In the genomic region with DNA sequence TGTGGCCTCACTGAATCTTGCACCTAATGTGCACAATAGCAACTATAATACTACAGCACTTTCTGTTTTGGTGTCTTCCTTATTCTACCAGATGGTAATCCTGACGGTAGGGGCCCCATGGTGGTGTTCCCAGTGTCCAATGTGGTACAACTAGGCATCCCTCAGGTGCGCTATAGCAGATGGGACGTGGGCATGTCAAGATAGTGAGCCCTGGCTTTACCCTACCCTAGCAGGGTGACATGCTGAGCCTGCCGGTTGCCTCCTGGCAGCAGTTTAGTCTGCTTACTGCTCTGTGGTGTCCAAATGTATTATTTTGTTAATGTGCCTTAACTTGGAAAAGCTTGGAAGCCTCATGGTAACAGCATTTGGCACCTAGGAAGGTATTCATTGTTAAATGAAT, we compare ENCODE assay signal across 25 cellular contexts. TPM values are rescaled to one million over a fixed set of nuclear protein-coding genes. Genes with fewer than 3 reads are reported as not detected.
DNase-seq lines count a peak whose midpoint lies in the region; ATAC-seq and TF ChIP-seq lines count a peak whose summit lies in the region.
"Had no signal": no experiment of that assay in that cellular context is flagged by ENCODE, and none has a peak within 500 bp of the region (broad histone marks: within the 10 kb centered on the region; RNA-seq: fewer than 3 reads in every experiment).

No MANE protein-coding gene starts in this region.

- no peak for TF ChIP-seq EP300 in upper lobe of left lung (IDR thresholded peaks at IDR 0.05)

- no peak overlapping the region for H3K4me3 Mint-ChIP-seq in chondrocyte (ENCODE audit: unreplicated experiment)
- no peak overlapping the region for H3K4me3 Mint-ChIP-seq in CD4-positive, alpha-beta T cell
- H3K4me3 Mint-ChIP-seq in effector memory CD8-positive, alpha-beta T cell = no peak overlapping the region
- H3K4me3 Mint-ChIP-seq: activated CD4-positive, alpha-beta memory T cell treated with anti-CD3 and anti-CD28 coated beads, Interleukin-2, amount 10 ng/mL, durations not matched to agents 7 days and 5 days; activated naive CD4-positive, alpha-beta T cell treated with anti-CD3 and anti-CD28 coated beads for 36 hours; CD8-positive, alpha-beta memory T cell; T-helper 1 cell treated with Interleukin-12 subunit alpha and Interleukin-12 subunit beta and Interleukin-4 antibody, amounts not matched to agents 30 μg/mL and 1 μg/mL, for 36 hours; type B pancreatic cell had no signal

- H3K4me2 ChIP-seq in Karpas-422 (ENCODE audit: low read depth, low read length, poor library complexity, severe bottlenecking) = peak overlapping the region; percentile 40

- H3K9me3 ChIP-seq in Karpas-422 (ENCODE audit: low read length) (no peaks in the 10 kb centered on the region), upper lobe of left lung (no peaks in the 10 kb centered on the region)
- no peaks in the 10 kb centered on the region for H3K9me3 ChIP-seq in CD4-positive, alpha-beta T cell (ENCODE audit: control insufficient read depth, low read length)
- H3K9me3 ChIP-seq: colonic mucosa, pancreas had no signal

- intact Hi-C loops in posterior vena cava (cut with DNase I) = no loop called here
- intact Hi-C loops in CD4-positive, alpha-beta T cell (cut with DNase I, micrococcal nuclease) = no loop called here

- H3K9me2 ChIP-seq in Karpas-422 (replicated peaks; ENCODE audit: insufficient read depth, low read length) = no peaks in the 10 kb centered on the region

- TF ChIP-seq POLR2A in upper lobe of left lung (IDR thresholded peaks at IDR 0.05) = no peak

- peaks cover 29% of the 10 kb centered on the region for H3K4me1 Mint-ChIP-seq in chondrocyte (ENCODE audit: low read depth)
- H3K4me1 Mint-ChIP-seq in CD4-positive, alpha-beta T cell (ENCODE audit: low read depth) = peaks cover 34% of the 10 kb centered on the region
- peaks cover 34 to 46% of the 10 kb centered on the region in 2 donors for H3K4me1 Mint-ChIP-seq in effector memory CD8-positive, alpha-beta T cell (ENCODE audit: low read depth in 2 of 2)

- CTCF ChIA-PET in CD4-positive, alpha-beta T cell (lab: Charles Lee) = no interaction called here

- no peak for ATAC-seq in CD4-positive, alpha-beta T cell (ENCODE audit: poor library complexity)
- ATAC-seq in HG03135 (IDR thresholded peaks at IDR 0.05; ENCODE audit: unreplicated experiment) = no peak
- no peak for ATAC-seq in upper lobe of left lung (ENCODE audit: low FRiP score in 2 of 2)
- ATAC-seq in effector memory CD8-positive, alpha-beta T cell (replicated peaks) = no peak
- ATAC-seq: GM12878, PC-3 had no signal

- 82 to 92% methylated on average over 4 of the region's 4 CpGs for WGBS in upper lobe of left lung, 2 donors

- no peak overlapping the region for H3K4me3 ChIP-seq in Karpas-422 (ENCODE audit: low read length)
- H3K4me3 ChIP-seq in upper lobe of left lung = no peak overlapping the region
- H3K4me3 ChIP-seq: colonic mucosa, GM12878, GM23248, pancreas had no signal

- H3K9me3 Mint-ChIP-seq in chondrocyte (ENCODE audit: low read depth) = no peaks in the 10 kb centered on the region
- H3K9me3 Mint-ChIP-seq in CD4-positive, alpha-beta T cell = no peaks in the 10 kb centered on the region
- no peaks in the 10 kb centered on the region for H3K9me3 Mint-ChIP-seq in effector memory CD8-positive, alpha-beta T cell
- H3K9me3 Mint-ChIP-seq: activated CD4-positive, alpha-beta memory T cell treated with anti-CD3 and anti-CD28 coated beads, Interleukin-2, amount 10 ng/mL, durations not matched to agents 7 days and 5 days; activated naive CD4-positive, alpha-beta T cell treated with anti-CD3 and anti-CD28 coated beads for 36 hours; CD8-positive, alpha-beta memory T cell; naive B cell; T-helper 1 cell treated with Interleukin-12 subunit alpha and Interleukin-12 subunit beta and Interleukin-4 antibody, amounts not matched to agents 30 μg/mL and 1 μg/mL, for 36 hours; type B pancreatic cell had no signal

- H3K36me3 ChIP-seq in Karpas-422 (ENCODE audit: insufficient read depth, low read length) = no peaks in the 10 kb centered on the region
- H3K36me3 ChIP-seq in upper lobe of left lung = no peaks in the 10 kb centered on the region
- H3K36me3 ChIP-seq: colonic mucosa, pancreas had no signal

- H3K9ac ChIP-seq in Karpas-422 (ENCODE audit: low read length) = peak overlapping the region; percentile 6; the same call in 1 of the 2 replicates
- H3K9ac ChIP-seq: GM23248 had no signal

- H3K27ac ChIP-seq in Karpas-422 (ENCODE audit: low read length) (peak overlapping the region; percentile 74), upper lobe of left lung (no peak overlapping the region)
- H3K27ac ChIP-seq in CD4-positive, alpha-beta T cell (ENCODE audit: low read depth, low read length) = no peak overlapping the region
- H3K27ac ChIP-seq: colonic mucosa, GM23248, pancreas had no signal

- no peaks in the 10 kb centered on the region for H3K27me3 ChIP-seq in Karpas-422 (ENCODE audit: low read length)
- no peaks in the 10 kb centered on the region for H3K27me3 ChIP-seq in CD4-positive, alpha-beta T cell (ENCODE audit: control insufficient read depth, insufficient read depth, low read length)
- H3K27me3 ChIP-seq in upper lobe of left lung = no peaks in the 10 kb centered on the region
- H3K27me3 ChIP-seq: colonic mucosa, pancreas had no signal

- DNase-seq in G401 (ENCODE audit: low spot score) (peak; percentile 97), Karpas-422 (no peak), chondrocyte (ENCODE audit: low spot score) (peak; percentile 29), posterior vena cava (ENCODE audit: low spot score) (peak; percentile 43), upper lobe of left lung (no peak)
- DNase-seq in CD4-positive, alpha-beta T cell = no peak
- DNase-seq in effector memory CD8-positive, alpha-beta T cell = no peak
- DNase-seq: activated CD4-positive, alpha-beta memory T cell treated with anti-CD3 and anti-CD28 coated beads, Interleukin-2, amount 10 ng/mL, durations not matched to agents 7 days and 5 days; activated naive CD4-positive, alpha-beta T cell treated with anti-CD3 and anti-CD28 coated beads for 36 hours; activated T-cell treated with anti-CD3 and anti-CD28 coated beads for 4 hours; CD8-positive, alpha-beta memory T cell; colonic mucosa; GM23248; islet precursor cell; mesenchymal stem cell; MM.1S; naive B cell; NCI-H1436 treated with DMSO at 0.1 percent for 48 hours; pancreas; PC-3; stimulated activated naive CD4-positive, alpha-beta T cell had no signal

- no peaks in the 10 kb centered on the region for H4K20me1 ChIP-seq in Karpas-422 (ENCODE audit: insufficient read depth, low read depth, low read length)

- no peaks in the 10 kb centered on the region for H3K27me3 Mint-ChIP-seq in chondrocyte (ENCODE audit: low read depth)
- H3K27me3 Mint-ChIP-seq in CD4-positive, alpha-beta T cell = no peaks in the 10 kb centered on the region
- H3K27me3 Mint-ChIP-seq in effector memory CD8-positive, alpha-beta T cell = no peaks in the 10 kb centered on the region
- H3K27me3 Mint-ChIP-seq: activated CD4-positive, alpha-beta memory T cell treated with anti-CD3 and anti-CD28 coated beads, Interleukin-2, amount 10 ng/mL, durations not matched to agents 7 days and 5 days; CD8-positive, alpha-beta memory T cell; naive B cell; type B pancreatic cell had no signal

- H3K79me2 ChIP-seq in Karpas-422 (ENCODE audit: low read length) = peaks cover 92% of the 10 kb centered on the region

- TF ChIP-seq CTCF in chondrocyte (IDR thresholded peaks at IDR 0.05) (no peak), upper lobe of left lung (IDR thresholded peaks at IDR 0.05) (no peak)
- TF ChIP-seq CTCF in CD4-positive, alpha-beta T cell (IDR thresholded peaks at IDR 0.05) = no peak

- in situ Hi-C loops in G401 (cut with HindIII; ENCODE audit: low sequenced_read_pairs) = no loop called here

- H3K4me1 ChIP-seq in Karpas-422 (ENCODE audit: low read length) (peaks cover 84% of the 10 kb centered on the region), upper lobe of left lung (peaks cover 14 to 46% (median 26%) of the 10 kb centered on the region in 4 donors)

- no peak overlapping the region for H2AFZ ChIP-seq in Karpas-422 (ENCODE audit: low read length)
- H2AFZ ChIP-seq: GM23248 had no signal

- POLR2A ChIA-PET in CD4-positive, alpha-beta T cell (lab: Charles Lee) = no interaction called here

- H3K36me3 Mint-ChIP-seq in chondrocyte (ENCODE audit: low read depth) = peaks cover 1% of the 10 kb centered on the region
- H3K36me3 Mint-ChIP-seq in CD4-positive, alpha-beta T cell (ENCODE audit: low read depth) = peaks cover 17% of the 10 kb centered on the region
- H3K36me3 Mint-ChIP-seq in effector memory CD8-positive, alpha-beta T cell (ENCODE audit: insufficient read depth) = peaks cover 20% of the 10 kb centered on the region
- H3K36me3 Mint-ChIP-seq: naive B cell, type B pancreatic cell had no signal

- no peak overlapping the region for H3K27ac Mint-ChIP-seq in chondrocyte (ENCODE audit: unreplicated experiment)
- no peak overlapping the region for H3K27ac Mint-ChIP-seq in CD4-positive, alpha-beta T cell
- no peak overlapping the region for H3K27ac Mint-ChIP-seq in effector memory CD8-positive, alpha-beta T cell
- H3K27ac Mint-ChIP-seq: activated CD4-positive, alpha-beta memory T cell treated with anti-CD3 and anti-CD28 coated beads, Interleukin-2, amount 10 ng/mL, durations not matched to agents 7 days and 5 days; activated naive CD4-positive, alpha-beta T cell treated with anti-CD3 and anti-CD28 coated beads for 36 hours; T-helper 1 cell treated with Interleukin-12 subunit alpha and Interleukin-12 subunit beta and Interleukin-4 antibody, amounts not matched to agents 30 μg/mL and 1 μg/mL, for 36 hours; type B pancreatic cell had no signal

RNA-seq across cellular contexts. Expression of a gene that starts 19.2 kb away (rescaled TPM):
- 171 and 184 TPM in 2 replicates for total RNA-seq in G401 (2014; rRNA removed; shearing (Covaris generic))
- 67.7 and 102 TPM in 2 replicates for total RNA-seq in Karpas-422 (2014; rRNA removed; shearing (Covaris generic); ENCODE audit: low replicate concordance)
- total RNA-seq in chondrocyte = 60.9 to 85.6 TPM (median 62.4 TPM) in 3 replicates
- total RNA-seq in posterior vena cava = 10 to 100 TPM; 61.4 to 63.8 TPM
- 10 to 100 TPM; 69.5 to 71.9 TPM for total RNA-seq in CD4-positive, alpha-beta T cell
- total RNA-seq in upper lobe of left lung = 100 to 1,000 TPM in 1 of 6 donors, 10 to 100 TPM in 5; 51.3 to 102 (median 83.4) TPM

RNA-seq across cellular contexts. Expression of a gene that starts 19.6 kb away (rescaled TPM):
- 133 and 134 TPM in 2 replicates for total RNA-seq in G401 (2014; rRNA removed; shearing (Covaris generic))
- total RNA-seq in Karpas-422 (2014; rRNA removed; shearing (Covaris generic); ENCODE audit: low replicate concordance) = 43.2 and 90.3 TPM in 2 replicates
- total RNA-seq in chondrocyte (22.5 to 32.4 TPM (median 26.8 TPM) in 3 replicates), posterior vena cava (10 to 100 TPM; 27.5 to 33.5 TPM), upper lobe of left lung (10 to 100 TPM in 5 of 6 donors, 1 to 10 TPM in 1; 9.4 to 49.3 (median 31.2) TPM)
- 10 to 100 TPM; 41.3 to 44.2 TPM for total RNA-seq in CD4-positive, alpha-beta T cell

RNA-seq across cellular contexts. Expression of a gene that starts 41.5 kb away (rescaled TPM):
- 33.3 and 34.4 TPM in 2 replicates for total RNA-seq in G401 (2014; rRNA removed; shearing (Covaris generic))
- total RNA-seq in Karpas-422 (2014; rRNA removed; shearing (Covaris generic); ENCODE audit: low replicate concordance) = 43.7 and 46.8 TPM in 2 replicates
- total RNA-seq in chondrocyte (37.7 to 42.0 TPM (median 40.8 TPM) in 3 replicates), posterior vena cava (10 to 100 TPM; 36.8 to 37.0 TPM), upper lobe of left lung (10 to 100 TPM; 32.8 to 53.6 (median 50.1) TPM)
- total RNA-seq in CD4-positive, alpha-beta T cell = 10 to 100 TPM; 21.0 to 26.7 TPM

RNA-seq across cellular contexts. Expression of a gene that starts 56.2 kb away (rescaled TPM):
- 33.8 and 35.3 TPM in 2 replicates for total RNA-seq in G401 (2014; rRNA removed; shearing (Covaris generic))
- 13.2 and 17.1 TPM in 2 replicates for total RNA-seq in Karpas-422 (2014; rRNA removed; shearing (Covaris generic); ENCODE audit: low replicate concordance)
- total RNA-seq in chondrocyte = 39.6 to 57.3 TPM (median 41.5 TPM) in 3 replicates
- total RNA-seq in posterior vena cava = 10 to 100 TPM; 29.9 to 35.4 TPM
- total RNA-seq in CD4-positive, alpha-beta T cell = 10 to 100 TPM; 13.4 to 17.3 TPM
- total RNA-seq in upper lobe of left lung = 10 to 100 TPM; 35.6 to 73.5 (median 53.0) TPM

Comparison
In these comparisons a context has a peak if more than half of its experiments do, and no peak if none do; other contexts are left out.
1. DNase-seq: peak in G401 (single experiment), chondrocyte (single experiment) and posterior vena cava (single experiment); none in Karpas-422 (single experiment), CD4-positive, alpha-beta T cell (0 of 10), upper lobe of left lung (0 of 2) and effector memory CD8-positive, alpha-beta T cell (0 of 3).